Comparison of ENCODE assay signal across 9 cellular contexts in the genomic region with DNA sequence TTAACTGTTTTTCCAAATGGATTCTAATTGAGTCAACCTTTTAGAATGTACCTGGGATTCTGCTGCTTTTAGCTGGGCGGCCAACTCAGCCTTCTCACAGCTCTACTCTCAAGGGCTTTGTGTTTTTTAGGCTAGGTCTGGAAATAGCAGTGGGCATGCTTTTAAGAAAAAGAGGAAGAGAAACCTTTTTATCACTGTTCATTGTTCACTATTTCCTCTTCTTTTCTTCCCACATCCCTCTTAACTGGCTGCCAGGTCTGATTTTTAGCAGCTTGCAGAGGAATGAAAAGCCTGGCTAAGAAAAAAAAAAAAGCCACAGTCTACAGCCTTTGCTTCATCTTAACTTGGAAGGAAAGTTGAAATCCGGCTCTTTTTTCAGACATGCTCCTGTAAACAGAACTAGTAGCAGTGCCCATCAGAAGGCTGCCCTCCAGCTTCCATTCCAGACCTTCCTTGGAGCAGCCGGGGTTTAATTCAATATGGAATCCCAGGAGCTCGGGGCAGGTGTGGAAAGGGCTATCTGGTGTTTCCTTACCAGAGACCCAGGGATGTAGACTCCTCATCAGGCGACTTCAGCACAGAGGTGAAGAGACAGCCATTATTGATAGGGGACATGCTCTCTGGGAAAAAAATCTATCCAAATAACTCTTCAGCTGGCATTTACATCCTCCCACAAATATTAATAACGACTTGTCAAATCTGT.
DNase-seq lines count a peak whose midpoint lies in the region; ATAC-seq, FAIRE-seq and TF ChIP-seq lines count a peak whose summit lies in the region.
"Had no signal": no experiment of that assay in that cellular context is flagged by ENCODE, and none has a peak within 500 bp of the region (broad histone marks: within the 10 kb centered on the region; RNA-seq: fewer than 3 reads in every experiment).

No MANE protein-coding gene starts in this region.

- TF ChIP-seq CTCF in activated B cell treated with CpG ODN at 0.5 μM for 24 hours (IDR thresholded peaks at IDR 0.05) (peak; percentile 25), pancreas (IDR thresholded peaks at IDR 0.05) (no peak), tibial artery (IDR thresholded peaks at IDR 0.05) (no peak)

- H3K4me1 ChIP-seq in pancreas (no peaks in the 10 kb centered on the region), tibial artery (peaks cover 0 to 12% (median 1%) of the 10 kb centered on the region in 4 donors)

- H3K27me3 ChIP-seq in pancreas (peaks cover 0 to 6% (median 0%) of the 10 kb centered on the region in 4 donors), tibial artery (no peaks in the 10 kb centered on the region)

- H3K36me3 Mint-ChIP-seq in activated B cell treated with CpG ODN at 0.5 μM for 24 hours (ENCODE audit: low read depth), result no peaks in the 10 kb centered on the region
- H3K36me3 Mint-ChIP-seq: IgD-negative memory B cell had no signal

- H3K4me3 Mint-ChIP-seq in activated B cell treated with CpG ODN at 0.5 μM for 24 hours, result no peak overlapping the region

- H3K27ac ChIP-seq in pancreas, result no peak overlapping the region
- H3K27ac ChIP-seq in tibial artery, result no peak overlapping the region

- H3K9me3 Mint-ChIP-seq in activated B cell treated with CpG ODN at 0.5 μM for 24 hours, result no peaks in the 10 kb centered on the region
- H3K9me3 Mint-ChIP-seq: IgD-negative memory B cell had no signal

- POLR2A ChIA-PET in activated B cell treated with CpG ODN at 0.5 μM for 24 hours (lab: Charles Lee), result no interaction called here

- H3K4me3 ChIP-seq in pancreas (no peak overlapping the region), tibial artery (no peak overlapping the region)

- no peak overlapping the region for H3K27ac Mint-ChIP-seq in activated B cell treated with CpG ODN at 0.5 μM for 24 hours
- H3K27ac Mint-ChIP-seq: IgD-negative memory B cell had no signal

- 41% methylated on average over 6 of the region's 6 CpGs for WGBS in pancreas, 2 donors

- peaks cover 16% of the 10 kb centered on the region for H3K4me1 Mint-ChIP-seq in activated B cell treated with CpG ODN at 0.5 μM for 24 hours

- ATAC-seq in HG03139 (IDR thresholded peaks at IDR 0.05; ENCODE audit: unreplicated experiment) (peak; percentile 61), activated B cell treated with CpG ODN at 0.5 μM for 24 hours (ENCODE audit: low read depth) (no peak), pancreas (peak in 3 of 4 donors; percentile 17 to 38 (median 23)), GM21717 (IDR thresholded peaks at IDR 0.05; ENCODE audit: unreplicated experiment) (no peak)

- peak; percentile 77 for DNase-seq in NCI-H748 (lab: John Stamatoyannopoulos, UW; ENCODE audit: unreplicated experiment)
- no peak for DNase-seq in NCI-H748 treated with DMSO at 0.1 percent for 48 hours (lab: John Stamatoyannopoulos, UW)
- DNase-seq in activated B cell treated with CpG ODN at 0.5 μM for 24 hours, result no peak
- DNase-seq in pancreas, result no peak
- DNase-seq in DMS79 (lab: John Stamatoyannopoulos, UW), result no peak
- no peak for DNase-seq in tibial artery

- H3K36me3 ChIP-seq in pancreas (no peaks in the 10 kb centered on the region), tibial artery (no peaks in the 10 kb centered on the region)

- peaks cover 26% of the 10 kb centered on the region for H3K27me3 Mint-ChIP-seq in activated B cell treated with CpG ODN at 0.5 μM for 24 hours

- FAIRE-seq in pancreas (lab: Jason Lieb, UNC), result no peak

- H3K9me3 ChIP-seq in pancreas (no peaks in the 10 kb centered on the region), tibial artery (no peaks in the 10 kb centered on the region)

- CTCF ChIA-PET in activated B cell treated with CpG ODN at 0.5 μM for 24 hours (lab: Charles Lee), result interaction anchor here (1.2 to 2.9 kb wide), 2 partner anchors 10 to 404 kb away, joined by 4 to 15 read pairs; no protein-coding TSS in a partner anchor

- intact Hi-C loops in activated B cell treated with CpG ODN at 0.5 μM for 24 hours (cut with micrococcal nuclease), result loop anchor here (1.0 kb wide), 1 partner anchor 404 kb away; no protein-coding TSS in a partner anchor
- intact Hi-C loops in pancreas (cut with DNase I), result loop anchor here in 2 of 3 donors (5.0 to 10.0 kb wide), 2 partner anchors 406 to 409 kb away; partner anchors contain the start of gene GAD1 (in 2 of the 2)
- intact Hi-C loops in tibial artery (cut with DNase I; ENCODE audit: low total_unique reads), result loop anchor here (10.0 kb wide), 1 partner anchor 306 kb away; the partner anchor contains the start of gene SP5

Comparison
In these comparisons a context has a peak if more than half of its experiments do, and no peak if none do; other contexts are left out.
1. ATAC-seq: peak in HG03139 (single experiment) and pancreas (3 of 4); none in activated B cell treated with CpG ODN at 0.5 μM for 24 hours (single experiment) and GM21717 (single experiment).